Comparison of ENCODE assay signal across 1 cellular context in the genomic region with DNA sequence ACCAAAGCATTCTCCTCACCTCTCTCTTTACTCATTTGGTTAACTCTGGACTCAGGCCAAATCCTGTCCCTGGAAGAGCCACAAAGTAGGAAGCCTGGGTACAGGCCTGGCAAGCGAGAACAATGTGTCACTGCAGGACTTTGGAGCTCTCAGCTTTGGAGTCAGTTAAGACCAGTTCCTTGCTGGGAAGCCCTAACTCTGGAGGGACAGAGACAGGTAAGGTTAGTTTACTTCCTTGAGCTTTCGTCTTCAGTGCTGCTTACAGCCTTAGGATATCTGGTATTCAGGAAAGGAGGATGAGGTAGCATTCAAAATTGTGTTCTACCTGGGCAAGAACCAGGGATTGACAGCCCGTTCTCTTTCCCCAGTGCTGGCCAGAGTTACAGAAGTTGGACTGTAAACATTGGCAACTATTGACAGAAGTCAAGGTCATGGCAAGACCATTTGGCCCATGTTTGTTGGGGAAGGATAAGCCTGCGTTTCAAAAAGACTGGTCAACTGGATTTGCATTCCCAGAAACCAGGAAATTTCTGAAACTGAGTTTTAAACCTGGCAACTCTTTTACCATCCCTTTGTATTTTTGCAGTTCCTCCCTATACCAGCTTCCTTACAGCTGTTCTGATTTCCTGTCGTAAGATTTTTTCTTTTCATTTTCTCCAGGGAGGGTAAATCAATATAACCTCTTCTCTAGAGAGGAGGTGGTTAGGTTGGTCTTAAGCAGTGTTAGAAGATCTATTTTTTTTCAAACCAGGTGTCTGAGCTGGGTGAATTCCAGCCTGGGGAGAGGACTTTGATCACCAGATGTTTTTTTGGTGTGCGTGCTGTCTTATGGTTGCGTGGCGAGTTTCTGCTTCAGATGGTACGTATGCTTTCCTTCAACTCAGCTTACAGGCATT.
TF ChIP-seq lines count a peak whose summit lies in the region.

A gene with protein sequence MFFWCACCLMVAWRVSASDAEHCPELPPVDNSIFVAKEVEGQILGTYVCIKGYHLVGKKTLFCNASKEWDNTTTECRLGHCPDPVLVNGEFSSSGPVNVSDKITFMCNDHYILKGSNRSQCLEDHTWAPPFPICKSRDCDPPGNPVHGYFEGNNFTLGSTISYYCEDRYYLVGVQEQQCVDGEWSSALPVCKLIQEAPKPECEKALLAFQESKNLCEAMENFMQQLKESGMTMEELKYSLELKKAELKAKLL (plus strand): TSS at position 130 of the 896 bp plus-strand sequence. CDS start 672 bp downstream, at position 802.

TF ChIP-seq in HepG2, 621 proteins besides CTCF, POLR2A, EP300 and RAD21 (continued from another document and continues in another):
- TF ChIP-seq RFX5 (IDR thresholded peaks at IDR 0.05; ENCODE audit: low read depth, low read length), result 0 out of 2 replicates have a peak, but pooled peaks have one; percentile 13
- TF ChIP-seq, protein P1, sequence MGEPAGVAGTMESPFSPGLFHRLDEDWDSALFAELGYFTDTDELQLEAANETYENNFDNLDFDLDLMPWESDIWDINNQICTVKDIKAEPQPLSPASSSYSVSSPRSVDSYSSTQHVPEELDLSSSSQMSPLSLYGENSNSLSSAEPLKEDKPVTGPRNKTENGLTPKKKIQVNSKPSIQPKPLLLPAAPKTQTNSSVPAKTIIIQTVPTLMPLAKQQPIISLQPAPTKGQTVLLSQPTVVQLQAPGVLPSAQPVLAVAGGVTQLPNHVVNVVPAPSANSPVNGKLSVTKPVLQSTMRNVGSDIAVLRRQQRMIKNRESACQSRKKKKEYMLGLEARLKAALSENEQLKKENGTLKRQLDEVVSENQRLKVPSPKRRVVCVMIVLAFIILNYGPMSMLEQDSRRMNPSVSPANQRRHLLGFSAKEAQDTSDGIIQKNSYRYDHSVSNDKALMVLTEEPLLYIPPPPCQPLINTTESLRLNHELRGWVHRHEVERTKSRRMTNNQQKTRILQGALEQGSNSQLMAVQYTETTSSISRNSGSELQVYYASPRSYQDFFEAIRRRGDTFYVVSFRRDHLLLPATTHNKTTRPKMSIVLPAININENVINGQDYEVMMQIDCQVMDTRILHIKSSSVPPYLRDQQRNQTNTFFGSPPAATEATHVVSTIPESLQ (CRISPR knock-in tag; conservative IDR thresholded peaks at IDR 0.05), result no peak
- peak; percentile 36; the same call in 1 of the 2 replicates for TF ChIP-seq HOXD1 (CRISPR knock-in tag; IDR thresholded peaks at IDR 0.05)
- TF ChIP-seq PITX1 (CRISPR knock-in tag; IDR thresholded peaks at IDR 0.05), result peak; percentile 88
- TF ChIP-seq, protein P2, sequence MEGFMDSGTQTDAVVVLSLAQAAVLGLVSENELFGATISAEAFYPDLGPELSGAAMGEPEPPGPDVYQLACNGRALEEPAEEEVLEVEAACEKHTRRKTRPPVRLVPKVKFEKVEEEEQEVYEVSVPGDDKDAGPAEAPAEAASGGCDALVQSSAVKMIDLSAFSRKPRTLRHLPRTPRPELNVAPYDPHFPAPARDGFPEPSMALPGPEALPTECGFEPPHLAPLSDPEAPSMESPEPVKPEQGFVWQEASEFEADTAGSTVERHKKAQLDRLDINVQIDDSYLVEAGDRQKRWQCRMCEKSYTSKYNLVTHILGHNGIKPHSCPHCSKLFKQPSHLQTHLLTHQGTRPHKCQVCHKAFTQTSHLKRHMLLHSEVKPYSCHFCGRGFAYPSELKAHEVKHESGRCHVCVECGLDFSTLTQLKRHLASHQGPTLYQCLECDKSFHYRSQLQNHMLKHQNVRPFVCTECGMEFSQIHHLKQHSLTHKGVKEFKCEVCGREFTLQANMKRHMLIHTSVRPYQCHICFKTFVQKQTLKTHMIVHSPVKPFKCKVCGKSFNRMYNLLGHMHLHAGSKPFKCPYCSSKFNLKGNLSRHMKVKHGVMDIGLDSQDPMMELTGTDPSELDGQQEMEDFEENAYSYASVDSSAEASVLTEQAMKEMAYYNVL (CRISPR knock-in tag; IDR thresholded peaks at IDR 0.05; ENCODE audit: borderline replicate concordance), result peak; percentile 94
- no peak for TF ChIP-seq ZNF589 (CRISPR knock-in tag; conservative IDR thresholded peaks at IDR 0.05)
- TF ChIP-seq ZNF552 (CRISPR knock-in tag; IDR thresholded peaks at IDR 0.05; ENCODE audit: borderline replicate concordance), result no peak
- TF ChIP-seq, protein P3, sequence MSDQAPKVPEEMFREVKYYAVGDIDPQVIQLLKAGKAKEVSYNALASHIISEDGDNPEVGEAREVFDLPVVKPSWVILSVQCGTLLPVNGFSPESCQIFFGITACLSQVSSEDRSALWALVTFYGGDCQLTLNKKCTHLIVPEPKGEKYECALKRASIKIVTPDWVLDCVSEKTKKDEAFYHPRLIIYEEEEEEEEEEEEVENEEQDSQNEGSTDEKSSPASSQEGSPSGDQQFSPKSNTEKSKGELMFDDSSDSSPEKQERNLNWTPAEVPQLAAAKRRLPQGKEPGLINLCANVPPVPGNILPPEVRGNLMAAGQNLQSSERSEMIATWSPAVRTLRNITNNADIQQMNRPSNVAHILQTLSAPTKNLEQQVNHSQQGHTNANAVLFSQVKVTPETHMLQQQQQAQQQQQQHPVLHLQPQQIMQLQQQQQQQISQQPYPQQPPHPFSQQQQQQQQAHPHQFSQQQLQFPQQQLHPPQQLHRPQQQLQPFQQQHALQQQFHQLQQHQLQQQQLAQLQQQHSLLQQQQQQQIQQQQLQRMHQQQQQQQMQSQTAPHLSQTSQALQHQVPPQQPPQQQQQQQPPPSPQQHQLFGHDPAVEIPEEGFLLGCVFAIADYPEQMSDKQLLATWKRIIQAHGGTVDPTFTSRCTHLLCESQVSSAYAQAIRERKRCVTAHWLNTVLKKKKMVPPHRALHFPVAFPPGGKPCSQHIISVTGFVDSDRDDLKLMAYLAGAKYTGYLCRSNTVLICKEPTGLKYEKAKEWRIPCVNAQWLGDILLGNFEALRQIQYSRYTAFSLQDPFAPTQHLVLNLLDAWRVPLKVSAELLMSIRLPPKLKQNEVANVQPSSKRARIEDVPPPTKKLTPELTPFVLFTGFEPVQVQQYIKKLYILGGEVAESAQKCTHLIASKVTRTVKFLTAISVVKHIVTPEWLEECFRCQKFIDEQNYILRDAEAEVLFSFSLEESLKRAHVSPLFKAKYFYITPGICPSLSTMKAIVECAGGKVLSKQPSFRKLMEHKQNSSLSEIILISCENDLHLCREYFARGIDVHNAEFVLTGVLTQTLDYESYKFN (CRISPR knock-in tag; conservative IDR thresholded peaks at IDR 0.05), result peak; percentile 99
- no peak for TF ChIP-seq ZBTB3 (CRISPR knock-in tag; IDR thresholded peaks at IDR 0.05; ENCODE audit: borderline replicate concordance, low read depth)
- TF ChIP-seq ZNF460 (CRISPR knock-in tag; IDR thresholded peaks at IDR 0.05; ENCODE audit: borderline replicate concordance), result no peak; the same call in 1 of the 2 replicates
- TF ChIP-seq, protein P4, sequence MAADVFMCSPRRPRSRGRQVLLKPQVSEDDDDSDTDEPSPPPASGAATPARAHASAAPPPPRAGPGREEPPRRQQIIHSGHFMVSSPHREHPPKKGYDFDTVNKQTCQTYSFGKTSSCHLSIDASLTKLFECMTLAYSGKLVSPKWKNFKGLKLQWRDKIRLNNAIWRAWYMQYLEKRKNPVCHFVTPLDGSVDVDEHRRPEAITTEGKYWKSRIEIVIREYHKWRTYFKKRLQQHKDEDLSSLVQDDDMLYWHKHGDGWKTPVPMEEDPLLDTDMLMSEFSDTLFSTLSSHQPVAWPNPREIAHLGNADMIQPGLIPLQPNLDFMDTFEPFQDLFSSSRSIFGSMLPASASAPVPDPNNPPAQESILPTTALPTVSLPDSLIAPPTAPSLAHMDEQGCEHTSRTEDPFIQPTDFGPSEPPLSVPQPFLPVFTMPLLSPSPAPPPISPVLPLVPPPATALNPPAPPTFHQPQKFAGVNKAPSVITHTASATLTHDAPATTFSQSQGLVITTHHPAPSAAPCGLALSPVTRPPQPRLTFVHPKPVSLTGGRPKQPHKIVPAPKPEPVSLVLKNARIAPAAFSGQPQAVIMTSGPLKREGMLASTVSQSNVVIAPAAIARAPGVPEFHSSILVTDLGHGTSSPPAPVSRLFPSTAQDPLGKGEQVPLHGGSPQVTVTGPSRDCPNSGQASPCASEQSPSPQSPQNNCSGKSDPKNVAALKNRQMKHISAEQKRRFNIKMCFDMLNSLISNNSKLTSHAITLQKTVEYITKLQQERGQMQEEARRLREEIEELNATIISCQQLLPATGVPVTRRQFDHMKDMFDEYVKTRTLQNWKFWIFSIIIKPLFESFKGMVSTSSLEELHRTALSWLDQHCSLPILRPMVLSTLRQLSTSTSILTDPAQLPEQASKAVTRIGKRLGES (CRISPR knock-in tag; IDR thresholded peaks at IDR 0.05; ENCODE audit: borderline replicate concordance), result no peak
- no peak for TF ChIP-seq SALL2 (CRISPR knock-in tag; IDR thresholded peaks at IDR 0.05)
- TF ChIP-seq ZNF264 (CRISPR knock-in tag; IDR thresholded peaks at IDR 0.05), result peak; percentile 53; the same call in 1 of the 2 replicates
- TF ChIP-seq ZNF160 (CRISPR knock-in tag; IDR thresholded peaks at IDR 0.05), result no peak
- TF ChIP-seq, protein P5, sequence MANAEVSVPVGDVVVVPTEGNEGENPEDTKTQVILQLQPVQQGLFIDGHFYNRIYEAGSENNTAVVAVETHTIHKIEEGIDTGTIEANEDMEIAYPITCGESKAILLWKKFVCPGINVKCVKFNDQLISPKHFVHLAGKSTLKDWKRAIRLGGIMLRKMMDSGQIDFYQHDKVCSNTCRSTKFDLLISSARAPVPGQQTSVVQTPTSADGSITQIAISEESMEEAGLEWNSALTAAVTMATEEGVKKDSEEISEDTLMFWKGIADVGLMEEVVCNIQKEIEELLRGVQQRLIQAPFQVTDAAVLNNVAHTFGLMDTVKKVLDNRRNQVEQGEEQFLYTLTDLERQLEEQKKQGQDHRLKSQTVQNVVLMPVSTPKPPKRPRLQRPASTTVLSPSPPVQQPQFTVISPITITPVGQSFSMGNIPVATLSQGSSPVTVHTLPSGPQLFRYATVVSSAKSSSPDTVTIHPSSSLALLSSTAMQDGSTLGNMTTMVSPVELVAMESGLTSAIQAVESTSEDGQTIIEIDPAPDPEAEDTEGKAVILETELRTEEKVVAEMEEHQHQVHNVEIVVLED (CRISPR knock-in tag; IDR thresholded peaks at IDR 0.05; ENCODE audit: borderline replicate concordance), result peak; percentile 39; the same call in 1 of the 2 replicates
- TF ChIP-seq, protein P6, sequence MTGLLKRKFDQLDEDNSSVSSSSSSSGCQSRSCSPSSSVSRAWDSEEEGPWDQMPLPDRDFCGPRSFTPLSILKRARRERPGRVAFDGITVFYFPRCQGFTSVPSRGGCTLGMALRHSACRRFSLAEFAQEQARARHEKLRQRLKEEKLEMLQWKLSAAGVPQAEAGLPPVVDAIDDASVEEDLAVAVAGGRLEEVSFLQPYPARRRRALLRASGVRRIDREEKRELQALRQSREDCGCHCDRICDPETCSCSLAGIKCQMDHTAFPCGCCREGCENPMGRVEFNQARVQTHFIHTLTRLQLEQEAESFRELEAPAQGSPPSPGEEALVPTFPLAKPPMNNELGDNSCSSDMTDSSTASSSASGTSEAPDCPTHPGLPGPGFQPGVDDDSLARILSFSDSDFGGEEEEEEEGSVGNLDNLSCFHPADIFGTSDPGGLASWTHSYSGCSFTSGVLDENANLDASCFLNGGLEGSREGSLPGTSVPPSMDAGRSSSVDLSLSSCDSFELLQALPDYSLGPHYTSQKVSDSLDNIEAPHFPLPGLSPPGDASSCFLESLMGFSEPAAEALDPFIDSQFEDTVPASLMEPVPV (CRISPR knock-in tag; IDR thresholded peaks at IDR 0.05), result no peak
- TF ChIP-seq ZNF549 (CRISPR knock-in tag; IDR thresholded peaks at IDR 0.05), result no peak
- TF ChIP-seq SNAI1 (CRISPR knock-in tag; IDR thresholded peaks at IDR 0.05; ENCODE audit: borderline replicate concordance), result no peak
- no peak; the same call in 1 of the 2 replicates for TF ChIP-seq ZBTB1 (CRISPR knock-in tag; IDR thresholded peaks at IDR 0.05; ENCODE audit: borderline replicate concordance)
- TF ChIP-seq, protein P7, sequence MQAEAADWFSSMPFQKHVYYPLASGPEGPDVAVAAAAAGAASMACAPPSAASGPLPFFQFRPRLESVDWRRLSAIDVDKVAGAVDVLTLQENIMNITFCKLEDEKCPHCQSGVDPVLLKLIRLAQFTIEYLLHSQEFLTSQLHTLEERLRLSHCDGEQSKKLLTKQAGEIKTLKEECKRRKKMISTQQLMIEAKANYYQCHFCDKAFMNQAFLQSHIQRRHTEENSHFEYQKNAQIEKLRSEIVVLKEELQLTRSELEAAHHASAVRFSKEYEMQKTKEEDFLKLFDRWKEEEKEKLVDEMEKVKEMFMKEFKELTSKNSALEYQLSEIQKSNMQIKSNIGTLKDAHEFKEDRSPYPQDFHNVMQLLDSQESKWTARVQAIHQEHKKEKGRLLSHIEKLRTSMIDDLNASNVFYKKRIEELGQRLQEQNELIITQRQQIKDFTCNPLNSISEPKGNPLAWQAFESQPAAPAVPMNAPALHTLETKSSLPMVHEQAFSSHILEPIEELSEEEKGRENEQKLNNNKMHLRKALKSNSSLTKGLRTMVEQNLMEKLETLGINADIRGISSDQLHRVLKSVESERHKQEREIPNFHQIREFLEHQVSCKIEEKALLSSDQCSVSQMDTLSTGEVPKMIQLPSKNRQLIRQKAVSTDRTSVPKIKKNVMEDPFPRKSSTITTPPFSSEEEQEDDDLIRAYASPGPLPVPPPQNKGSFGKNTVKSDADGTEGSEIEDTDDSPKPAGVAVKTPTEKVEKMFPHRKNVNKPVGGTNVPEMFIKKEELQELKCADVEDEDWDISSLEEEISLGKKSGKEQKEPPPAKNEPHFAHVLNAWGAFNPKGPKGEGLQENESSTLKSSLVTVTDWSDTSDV (CRISPR knock-in tag; IDR thresholded peaks at IDR 0.05), result no peak
- TF ChIP-seq SMAD3 (CRISPR knock-in tag; IDR thresholded peaks at IDR 0.05), result 0 out of 2 replicates have a peak, but pooled peaks have one; percentile 71
- TF ChIP-seq ZFX (CRISPR knock-in tag; IDR thresholded peaks at IDR 0.05; ENCODE audit: low read depth), result 0 out of 2 replicates have a peak, but pooled peaks have one; percentile 48
- TF ChIP-seq TBX2 (CRISPR knock-in tag; IDR thresholded peaks at IDR 0.05; ENCODE audit: borderline replicate concordance), result peak; percentile 79
- TF ChIP-seq, protein P8, sequence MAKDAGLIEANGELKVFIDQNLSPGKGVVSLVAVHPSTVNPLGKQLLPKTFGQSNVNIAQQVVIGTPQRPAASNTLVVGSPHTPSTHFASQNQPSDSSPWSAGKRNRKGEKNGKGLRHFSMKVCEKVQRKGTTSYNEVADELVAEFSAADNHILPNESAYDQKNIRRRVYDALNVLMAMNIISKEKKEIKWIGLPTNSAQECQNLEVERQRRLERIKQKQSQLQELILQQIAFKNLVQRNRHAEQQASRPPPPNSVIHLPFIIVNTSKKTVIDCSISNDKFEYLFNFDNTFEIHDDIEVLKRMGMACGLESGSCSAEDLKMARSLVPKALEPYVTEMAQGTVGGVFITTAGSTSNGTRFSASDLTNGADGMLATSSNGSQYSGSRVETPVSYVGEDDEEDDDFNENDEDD (CRISPR knock-in tag; IDR thresholded peaks at IDR 0.05; ENCODE audit: borderline replicate concordance), result no peak
- TF ChIP-seq ZIK1 (CRISPR knock-in tag; IDR thresholded peaks at IDR 0.05; ENCODE audit: borderline replicate concordance, low read depth), result no peak
- peak; percentile 35; the same call in 1 of the 2 replicates for TF ChIP-seq ZNF121 (CRISPR knock-in tag; IDR thresholded peaks at IDR 0.05)
- TF ChIP-seq ZNF724P (CRISPR knock-in tag; IDR thresholded peaks at IDR 0.05; ENCODE audit: borderline replicate concordance), result no peak
